8 cellular contexts compared by ENCODE assay signal in genomic region chr17:27602721-27603445, GRCh38. TPM values are rescaled to one million over a fixed set of nuclear protein-coding genes. Genes with fewer than 3 reads are reported as not detected.
DNase-seq lines count a peak whose midpoint lies in the region; TF ChIP-seq lines count a peak whose summit lies in the region.

No MANE protein-coding gene starts in this region.

- no peaks in the 10 kb centered on the region for H3K27me3 ChIP-seq in osteoblast (ENCODE audit: insufficient read depth, low read length)
- H3K27me3 ChIP-seq in tibial artery: no peaks in the 10 kb centered on the region

- H3K36me3 ChIP-seq in osteoblast (ENCODE audit: insufficient read depth, low read length): no peaks in the 10 kb centered on the region
- H3K36me3 ChIP-seq in tibial artery: peaks cover 19 to 52% (median 40%) of the 10 kb centered on the region in 3 donors

- H4K20me1 ChIP-seq in osteoblast (ENCODE audit: insufficient read depth, low read length): no peaks in the 10 kb centered on the region

- H2AFZ ChIP-seq in osteoblast (ENCODE audit: low read length): no peak overlapping the region

- intact Hi-C loops in tibial artery (cut with DNase I; ENCODE audit: low total_unique reads): loop anchor here (5.0 kb wide), 1 partner anchor 49 kb away; no protein-coding TSS in a partner anchor

- TF ChIP-seq CTCF in osteoblast (IDR thresholded peaks at IDR 0.05; ENCODE audit: extremely low read depth, low read depth, low read length) (peak; percentile 97), tibial artery (IDR thresholded peaks at IDR 0.05) (peak; percentile 88 to 99)

- H3K27ac ChIP-seq in osteoblast (ENCODE audit: low read depth, low read length) (no peak overlapping the region), tibial artery (no peak overlapping the region)

- H3K9me3 ChIP-seq in osteoblast (ENCODE audit: low read depth, low read length) (no peaks in the 10 kb centered on the region), tibial artery (no peaks in the 10 kb centered on the region)

- H3K79me2 ChIP-seq in osteoblast (ENCODE audit: insufficient read depth, low read length): no peaks in the 10 kb centered on the region

- H3K4me1 ChIP-seq in osteoblast (ENCODE audit: insufficient read depth, low read length) (peaks cover 4% of the 10 kb centered on the region), tibial artery (peaks cover 0 to 3% (median 3%) of the 10 kb centered on the region in 4 donors)

- DNase-seq in EL: peak; percentile 61
- peak; percentile 94 for DNase-seq in HuH-7.5 (ENCODE audit: low spot score)
- peak; percentile 71 for DNase-seq in SK-N-DZ (ENCODE audit: low spot score)
- DNase-seq in activated gamma-delta T cell treated with anti-CD3 and anti-CD28 coated beads, Interleukin-2, amount 50 U/mL, for 16 hours (ENCODE audit: low read depth): peak; percentile 61
- DNase-seq in germinal center (ENCODE audit: low spot score): peak; percentile 84
- DNase-seq in osteoblast (ENCODE audit: insufficient read length, low spot score, missing footprints): peak; percentile 99
- peak; percentile 74 to 80 for DNase-seq in tibial artery
- no peak for DNase-seq in NCI-H2107 (lab: John Stamatoyannopoulos, UW)

- no peak overlapping the region for H3K4me2 ChIP-seq in osteoblast (ENCODE audit: insufficient read depth, low read length)

- no peak overlapping the region for H3K4me3 ChIP-seq in osteoblast (ENCODE audit: insufficient read depth, low read length)
- no peak overlapping the region for H3K4me3 ChIP-seq in tibial artery

RNA-seq across cellular contexts. Expression of gene LGALS9, which starts 28.1 kb away (rescaled TPM):
- polyA plus RNA-seq in SK-N-DZ (2014; cell fraction: cytosol; rRNA removed): 0.13 TPM in 1 of 2 replicates, not detected in the other
- 0.18 TPM in 1 of 2 replicates, not detected in the other for polyA plus RNA-seq in SK-N-DZ (2014; cell fraction: nucleus; rRNA removed)
- 1.4 and 4.7 TPM in 2 replicates for total RNA-seq in osteoblast
